23 cellular contexts compared by ENCODE assay signal in the genomic region with DNA sequence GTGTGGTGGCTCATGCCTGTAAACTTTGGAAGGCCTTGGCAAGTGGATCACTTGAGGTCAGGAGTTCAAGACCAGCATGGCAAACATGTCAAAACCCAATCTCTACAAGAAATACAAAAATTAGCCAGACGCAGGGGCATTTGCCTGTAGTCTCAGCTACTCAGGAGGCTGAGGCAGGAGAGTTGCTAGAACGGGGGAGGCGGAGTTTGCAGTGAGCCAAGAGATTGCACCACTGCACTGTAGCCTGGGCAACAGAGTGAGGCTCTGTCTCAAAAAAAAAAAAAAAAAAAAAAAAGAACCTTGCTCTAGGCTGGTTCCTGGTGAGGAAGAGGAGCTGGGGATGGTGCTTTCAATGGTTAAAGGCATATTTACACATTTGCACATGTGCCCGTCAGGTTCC.
DNase-seq lines count a peak whose midpoint lies in the region; ATAC-seq, FAIRE-seq and TF ChIP-seq lines count a peak whose summit lies in the region.
"Had no signal": no experiment of that assay in that cellular context is flagged by ENCODE, and none has a peak within 500 bp of the region (broad histone marks: within the 10 kb centered on the region; RNA-seq: fewer than 3 reads in every experiment).

No MANE protein-coding gene starts in this region.

- H3K4me3 ChIP-seq in Caco-2 (ENCODE audit: low read depth, low read length) (no peak overlapping the region), Loucy (ENCODE audit: low read length, poor library complexity, severe bottlenecking) (no peak overlapping the region), PC-9 (no peak overlapping the region), keratinocyte (ENCODE audit: control insufficient read depth in 2 of 3, extremely low read depth in 1 of 3, insufficient read depth in 2 of 3, low read depth in 1 of 3, low read length in 3 of 3) (no peak overlapping the region), endodermal cell (ENCODE audit: low read length) (no peak overlapping the region)
- H3K4me3 ChIP-seq: cardiac muscle cell, lower lobe of right lung had no signal

- H3K4me1 ChIP-seq in Caco-2 (peaks cover 38% of the 10 kb centered on the region), Loucy (ENCODE audit: insufficient read depth, low read length, poor library complexity, severe bottlenecking) (peaks cover 8% of the 10 kb centered on the region), PC-9 (replicated peaks; ENCODE audit: insufficient read depth) (peaks cover 56% of the 10 kb centered on the region), keratinocyte (ENCODE audit: control insufficient read depth, extremely low read depth, insufficient read depth, low read length) (peaks cover 51% of the 10 kb centered on the region), endodermal cell (ENCODE audit: control insufficient read depth, insufficient read depth, low read length) (peaks cover 2% of the 10 kb centered on the region)
- H3K4me1 ChIP-seq: lower lobe of right lung had no signal

- peak overlapping the region; percentile 3 for H3K4me2 ChIP-seq in Loucy (ENCODE audit: low read depth, low read length, poor library complexity, severe bottlenecking)
- H3K4me2 ChIP-seq in PC-9, result no peak overlapping the region
- H3K4me2 ChIP-seq in keratinocyte (ENCODE audit: control insufficient read depth, extremely low read depth, insufficient read depth, low read depth, low read length), result peak overlapping the region; percentile 25

- H3K9me2 ChIP-seq in Loucy (replicated peaks; ENCODE audit: low read depth, low read length), result no peaks in the 10 kb centered on the region
- no peaks in the 10 kb centered on the region for H3K9me2 ChIP-seq in PC-9 (ENCODE audit: insufficient read depth)

- H3K79me2 ChIP-seq in Loucy (ENCODE audit: insufficient read depth, low read length) (no peaks in the 10 kb centered on the region), PC-9 (ENCODE audit: low read depth) (peaks cover 5% of the 10 kb centered on the region; the same call in 1 of the 2 replicates), keratinocyte (ENCODE audit: control insufficient read depth, insufficient read depth, low read length) (no peaks in the 10 kb centered on the region)

- H3K9ac ChIP-seq in Loucy (ENCODE audit: low read depth, low read length, poor library complexity, severe bottlenecking), result no peak overlapping the region
- no peak overlapping the region for H3K9ac ChIP-seq in keratinocyte (ENCODE audit: control insufficient read depth, extremely low read depth, insufficient read depth, low read length)
- H3K9ac ChIP-seq in endodermal cell (ENCODE audit: extremely low read depth, low read length, poor library complexity, severe bottlenecking), result no peak overlapping the region

- no peaks in the 10 kb centered on the region for H3K36me3 ChIP-seq in Caco-2 (ENCODE audit: control insufficient read depth, insufficient read depth, low read length)
- H3K36me3 ChIP-seq in Loucy (ENCODE audit: insufficient read depth, low read length), result no peaks in the 10 kb centered on the region
- H3K36me3 ChIP-seq in PC-9 (ENCODE audit: low read depth), result 0 out of 2 replicates have a peak, but pooled peaks cover 5% of the 10 kb centered on the region
- no peaks in the 10 kb centered on the region for H3K36me3 ChIP-seq in keratinocyte (ENCODE audit: control insufficient read depth in 2 of 2, extremely low read depth in 1 of 2, insufficient read depth in 2 of 2, low read length in 2 of 2)
- no peaks in the 10 kb centered on the region for H3K36me3 ChIP-seq in endodermal cell (ENCODE audit: control insufficient read depth, insufficient read depth, low read length)
- H3K36me3 ChIP-seq: cardiac muscle cell, lower lobe of right lung had no signal

- POLR2A ChIA-PET in Caco-2 (lab: Charles Lee), result interaction anchor here (0.7 kb wide), 1 partner anchor 419 kb away, joined by 9 read pairs; no protein-coding TSS in a partner anchor
- POLR2A ChIA-PET in PC-9 (lab: Charles Lee; ENCODE audit: unreplicated experiment), result no interaction called here
- POLR2A ChIA-PET in WTC11 (lab: Charles Lee), result no interaction called here

- no peak for DNase-seq in Caco-2
- DNase-seq in PC-9, result no peak
- no peak for DNase-seq in keratinocyte (ENCODE audit: low read depth, low spot score)
- DNase-seq in endodermal cell, result no peak
- DNase-seq in WTC11 (ENCODE audit: low spot score), result no peak
- no peak for DNase-seq in NCI-H146 treated with DMSO at 0.1 percent for 48 hours (lab: John Stamatoyannopoulos, UW; ENCODE audit: unreplicated experiment)
- no peak for DNase-seq in stimulated activated CD4-positive, alpha-beta T cell treated with anti-CD3 and anti-CD28 coated beads, Interleukin-4, amount 100 ng/mL, for 24 hours
- DNase-seq: amygdala; COR-L47; dermis blood vessel endothelial cell; hypothalamus; kidney; lower lobe of right lung; NCI-H1092; NCI-H2081 treated with DMSO at 0.1 percent for 48 hours; NCI-H446 treated with DMSO at 0.1 percent for 48 hours; occipital lobe; SHP77; stimulated activated CD4-positive, alpha-beta T cell treated with anti-CD3 and anti-CD28 coated beads, Interleukin-12 subunit alpha, Interleukin-12 subunit beta, amount 100 ng/mL, for 4 hours had no signal

- BruUV-seq in Caco-2 (replicated peaks; lab: Mats Ljungman, UMichigan), result no TSS peak
- BruUV-seq in PC-9 (replicated peaks; lab: Mats Ljungman, UMichigan), result no TSS peak

- H3F3A ChIP-seq in Loucy (ENCODE audit: low read depth) (no peaks in the 10 kb centered on the region), PC-9 (ENCODE audit: insufficient read depth, low read depth) (peaks cover 20% of the 10 kb centered on the region)

- peaks cover 12% of the 10 kb centered on the region for H3K36me3 Mint-ChIP-seq in Caco-2 (ENCODE audit: insufficient read depth, unreplicated experiment)
- H3K36me3 Mint-ChIP-seq in endodermal cell (ENCODE audit: low read depth), result peaks cover 5% of the 10 kb centered on the region
- H3K36me3 Mint-ChIP-seq in WTC11, result no peaks in the 10 kb centered on the region

- TF ChIP-seq CTCF in Caco-2 (IDR thresholded peaks at IDR 0.05; ENCODE audit: insufficient read depth in 1 of 2, low read depth in 1 of 2, low read length in 1 of 2, severe bottlenecking in 1 of 2, unreplicated experiment in 1 of 2), result no peak
- TF ChIP-seq CTCF in Loucy (conservative IDR thresholded peaks at IDR 0.05; ENCODE audit: low read length), result no peak
- TF ChIP-seq CTCF in PC-9 (conservative IDR thresholded peaks at IDR 0.05), result no peak
- no peak for TF ChIP-seq CTCF in keratinocyte (optimal IDR thresholded peaks at IDR 0.05 in 1 of 3, IDR thresholded peaks at IDR 0.05 in 1 of 3, conservative IDR thresholded peaks at IDR 0.05 in 1 of 3; ENCODE audit: extremely low read depth in 1 of 3, insufficient read depth in 2 of 3, low read length in 3 of 3)
- no peak for TF ChIP-seq CTCF in endodermal cell (conservative IDR thresholded peaks at IDR 0.05)
- no peak for TF ChIP-seq CTCF in WTC11 (IDR thresholded peaks at IDR 0.05)

- peak overlapping the region; percentile 34 for H3K27ac ChIP-seq in PC-9
- H3K27ac ChIP-seq in keratinocyte (ENCODE audit: control insufficient read depth, insufficient read depth, low read length), result no peak overlapping the region
- H3K27ac ChIP-seq in endodermal cell (ENCODE audit: low read depth, low read length), result no peak overlapping the region
- H3K27ac ChIP-seq: foreskin keratinocyte, lower lobe of right lung had no signal

- H3K4me1 Mint-ChIP-seq in Caco-2 (ENCODE audit: low read depth, unreplicated experiment) (peaks cover 33% of the 10 kb centered on the region), endodermal cell (peaks cover 31% of the 10 kb centered on the region), WTC11 (peaks cover 18% of the 10 kb centered on the region)

- no peak for ATAC-seq in WTC11
- ATAC-seq: lower lobe of right lung had no signal

- H3K27ac Mint-ChIP-seq in Caco-2 (ENCODE audit: unreplicated experiment) (peak overlapping the region; percentile 25), endodermal cell (no peak overlapping the region), WTC11 (no peak overlapping the region)
- H3K27ac Mint-ChIP-seq: IgD-negative memory B cell had no signal

- H3K9me3 ChIP-seq in Caco-2, result peaks cover 16% of the 10 kb centered on the region
- H3K9me3 ChIP-seq in Loucy (ENCODE audit: insufficient read depth, low read depth, low read length), result peaks cover 5% of the 10 kb centered on the region; the same call in 1 of the 2 replicates
- no peaks in the 10 kb centered on the region for H3K9me3 ChIP-seq in PC-9 (ENCODE audit: insufficient read depth, low read depth)
- peaks cover 3% of the 10 kb centered on the region for H3K9me3 ChIP-seq in keratinocyte (ENCODE audit: control insufficient read depth, low read depth, low read length)
- peaks cover 7% of the 10 kb centered on the region for H3K9me3 ChIP-seq in endodermal cell (ENCODE audit: control insufficient read depth, low read length)
- H3K9me3 ChIP-seq: lower lobe of right lung had no signal

- no peaks in the 10 kb centered on the region for H3K9me1 ChIP-seq in keratinocyte (ENCODE audit: control insufficient read depth, extremely low read depth, insufficient read depth, low read length)

- H3K27me3 ChIP-seq in Caco-2 (replicated peaks; ENCODE audit: control insufficient read depth, insufficient read depth, low read length), result no peaks in the 10 kb centered on the region
- H3K27me3 ChIP-seq in Loucy (ENCODE audit: insufficient read depth, low read length, poor library complexity, severe bottlenecking), result no peaks in the 10 kb centered on the region
- no peaks in the 10 kb centered on the region for H3K27me3 ChIP-seq in PC-9 (ENCODE audit: insufficient read depth, low read depth)
- no peaks in the 10 kb centered on the region for H3K27me3 ChIP-seq in keratinocyte (ENCODE audit: control insufficient read depth, extremely low read depth, insufficient read depth, low read length)
- peaks cover 27% of the 10 kb centered on the region for H3K27me3 ChIP-seq in endodermal cell (ENCODE audit: control insufficient read depth, insufficient read depth, low read length, poor library complexity, severe bottlenecking)
- H3K27me3 ChIP-seq: cardiac muscle cell, foreskin keratinocyte had no signal

- no peak for FAIRE-seq in keratinocyte (lab: Jason Lieb, UNC)
- FAIRE-seq: kidney had no signal

- H4K20me1 ChIP-seq in Loucy (ENCODE audit: insufficient read depth, low read length, poor library complexity, severe bottlenecking) (no peaks in the 10 kb centered on the region), PC-9 (ENCODE audit: insufficient read depth) (no peaks in the 10 kb centered on the region), keratinocyte (ENCODE audit: control insufficient read depth, extremely low read depth, insufficient read depth, low read length) (no peaks in the 10 kb centered on the region)

- dilution Hi-C loops in keratinocyte (cut with MboI; ENCODE audit: extremely low pct_ligation_motif_present, low sequenced_read_pairs), result no loop called here

- CTCF ChIA-PET in Caco-2 (lab: Charles Lee) (no interaction called here), PC-9 (lab: Charles Lee) (no interaction called here), WTC11 (lab: Charles Lee) (no interaction called here)

- WGBS in endodermal cell (ENCODE audit: insufficient coverage in 1 of 2, insufficient read length in 1 of 2), 2 experiments, result 88 to 100% methylated on average over 2 to 4 of the region's 4 CpGs

- H3K9me3 Mint-ChIP-seq in Caco-2 (ENCODE audit: unreplicated experiment) (peaks cover 11% of the 10 kb centered on the region), endodermal cell (peaks cover 4% of the 10 kb centered on the region), WTC11 (peaks cover 22% of the 10 kb centered on the region)

- H3K4me3 Mint-ChIP-seq in Caco-2 (ENCODE audit: unreplicated experiment) (no peak overlapping the region), endodermal cell (no peak overlapping the region), WTC11 (no peak overlapping the region)
- H3K4me3 Mint-ChIP-seq: IgD-negative memory B cell had no signal

- H3K27me3 Mint-ChIP-seq in Caco-2 (ENCODE audit: insufficient read depth, unreplicated experiment), result no peaks in the 10 kb centered on the region
- H3K27me3 Mint-ChIP-seq in endodermal cell (ENCODE audit: insufficient read depth), result peaks cover 10% of the 10 kb centered on the region
- no peaks in the 10 kb centered on the region for H3K27me3 Mint-ChIP-seq in WTC11 (ENCODE audit: low read depth)

- intact Hi-C loops in Caco-2 (cut with micrococcal nuclease; ENCODE audit: unreplicated experiment) (loop anchor here (5.0 kb wide), 2 partner anchors 54 to 146 kb away; no protein-coding TSS in a partner anchor), PC-9 (cut with micrococcal nuclease; ENCODE audit: unreplicated experiment) (loop anchor here (5.0 to 10.0 kb wide), 3 partner anchors 126 to 824 kb away; no protein-coding TSS in a partner anchor)

- H2AFZ ChIP-seq in Loucy (ENCODE audit: low read length), result no peak overlapping the region
- H2AFZ ChIP-seq in PC-9, result no peak overlapping the region
- no peak overlapping the region for H2AFZ ChIP-seq in keratinocyte (ENCODE audit: control insufficient read depth, low read length)
